12 cellular contexts compared by ENCODE assay signal in the genomic region with DNA sequence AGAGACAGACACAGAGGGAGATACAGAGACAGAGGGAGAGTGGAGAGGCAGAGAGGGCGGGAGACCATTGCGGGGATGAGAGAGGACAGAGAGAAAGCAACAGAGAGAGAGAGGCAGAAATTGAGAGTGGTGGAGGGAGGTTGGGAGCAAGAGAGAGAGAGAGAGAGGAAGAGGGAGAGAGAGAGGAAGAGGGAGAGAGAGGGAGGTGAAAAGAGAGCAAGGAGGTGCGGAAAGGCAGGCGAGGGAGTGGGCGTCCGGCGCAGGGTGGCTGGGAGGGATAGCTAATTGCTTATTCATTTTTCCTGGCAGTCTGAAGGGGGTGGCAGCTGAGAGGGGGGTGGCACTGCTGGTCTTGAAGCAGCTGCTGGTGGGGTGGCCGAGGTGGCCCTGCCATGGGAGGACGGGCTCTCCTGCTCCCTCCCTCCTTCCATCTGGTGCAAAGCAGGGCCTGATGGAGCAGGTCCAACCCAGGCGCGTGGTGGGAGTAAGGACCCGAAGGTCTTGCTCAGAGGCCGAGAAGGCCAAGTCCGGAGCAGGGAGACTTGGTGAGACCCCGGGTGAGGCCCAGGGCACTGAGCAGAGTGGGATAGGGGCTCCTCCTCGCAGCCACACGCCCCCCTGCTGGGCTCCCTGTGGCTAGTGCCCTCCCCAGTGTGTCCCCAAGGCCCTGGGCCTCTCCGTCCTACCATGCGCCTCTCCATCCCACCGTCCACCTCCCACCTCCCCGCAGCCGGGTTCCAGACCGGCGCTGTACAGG. TPM values are rescaled to one million over a fixed set of nuclear protein-coding genes. Genes with fewer than 3 reads are reported as not detected.
DNase-seq lines count a peak whose midpoint lies in the region; ATAC-seq, FAIRE-seq and TF ChIP-seq lines count a peak whose summit lies in the region.
"Had no signal": no experiment of that assay in that cellular context is flagged by ENCODE, and none has a peak within 500 bp of the region (broad histone marks: within the 10 kb centered on the region; RNA-seq: fewer than 3 reads in every experiment).

No MANE protein-coding gene starts in this region.

- no peak for TF ChIP-seq CTCF in MM.1S (IDR thresholded peaks at IDR 0.05; ENCODE audit: low read length)
- no peak for TF ChIP-seq CTCF in K562 (IDR thresholded peaks at IDR 0.05 in 2 of 3, conservative IDR thresholded peaks at IDR 0.05 in 1 of 3; ENCODE audit: insufficient read depth in 2 of 3, low read depth in 1 of 3, low read length in 3 of 3)
- no peak for TF ChIP-seq CTCF in liver (IDR thresholded peaks at IDR 0.05; ENCODE audit: low read depth, low read length, missing input control)
- TF ChIP-seq CTCF in Calu3 (IDR thresholded peaks at IDR 0.05; ENCODE audit: unreplicated experiment) = no peak

- H3K9me1 ChIP-seq in K562 (ENCODE audit: control insufficient read depth, insufficient read depth, low read length) = no peaks in the 10 kb centered on the region

- peaks cover 33% of the 10 kb centered on the region for H3K27me3 Mint-ChIP-seq in stimulated activated memory B cell treated with anti-CD40 and anti-IgM and Interleukin-4, amounts not matched to agents 10 μg/mL and 1 μg/mL and 100 μg/mL, for 72 hours
- peaks cover 56% of the 10 kb centered on the region for H3K27me3 Mint-ChIP-seq in Calu3 (ENCODE audit: unreplicated experiment)

- H3K27ac ChIP-seq in MM.1S (ENCODE audit: low read length) = no peak overlapping the region
- H3K27ac ChIP-seq in K562 (ENCODE audit: extremely low read depth, low read depth, low read length) = no peak overlapping the region
- peak overlapping the region; percentile 93 to 99 for H3K27ac ChIP-seq in liver (ENCODE audit: low read depth in 1 of 2, low read length in 2 of 2)
- H3K27ac ChIP-seq: SK-N-MC had no signal

- TF ChIP-seq POLR2A in K562 (conservative IDR thresholded peaks at IDR 0.05) = no peak

- H3K27me3 ChIP-seq in MM.1S (replicated peaks; ENCODE audit: insufficient read depth, low read length) (peaks cover 80% of the 10 kb centered on the region), K562 (ENCODE audit: control insufficient read depth in 2 of 2, insufficient read depth in 2 of 2, low read length in 2 of 2) (peaks cover 5 to 57% of the 10 kb centered on the region in 2 experiments; a peak in 4 of 5 replicates), liver (ENCODE audit: control insufficient read depth in 4 of 4, insufficient read depth in 4 of 4, low read length in 3 of 4) (no peaks in the 10 kb centered on the region)

- CTCF ChIA-PET in K562 (lab: Yijun Ruan, JAX; ENCODE audit: low intra/inter-chr PET ratio) (no interaction called here), Calu3 (lab: Charles Lee) (no interaction called here)

- H3K79me2 ChIP-seq in MM.1S (ENCODE audit: low read length) (no peaks in the 10 kb centered on the region), K562 (ENCODE audit: control insufficient read depth, insufficient read depth, low read length) (no peaks in the 10 kb centered on the region)

- 17% methylated on average over 22 of the region's 24 CpGs for WGBS in K562 (ENCODE audit: insufficient coverage, low coverage, missing lambda C conversion rate)
- WGBS in liver = 74% methylated on average over 24 of the region's 24 CpGs

- in situ Hi-C loops in K562 (cut with MboI) = no loop called here

- H3K36me3 ChIP-seq in MM.1S (replicated peaks; ENCODE audit: insufficient read depth, low read length) (no peaks in the 10 kb centered on the region), K562 (ENCODE audit: control insufficient read depth, insufficient read depth, low read length) (no peaks in the 10 kb centered on the region), liver (ENCODE audit: control insufficient read depth in 4 of 4, insufficient read depth in 3 of 4, low read depth in 1 of 4, low read length in 3 of 4) (no peaks in the 10 kb centered on the region)

- no peaks in the 10 kb centered on the region for H3K36me3 Mint-ChIP-seq in stimulated activated memory B cell treated with anti-CD40 and anti-IgM and Interleukin-4, amounts not matched to agents 10 μg/mL and 1 μg/mL and 100 μg/mL, for 72 hours
- H3K36me3 Mint-ChIP-seq in Calu3 (ENCODE audit: insufficient read depth, unreplicated experiment) = no peaks in the 10 kb centered on the region

- no peak overlapping the region for H3K9ac ChIP-seq in MM.1S (ENCODE audit: low read length)
- H3K9ac ChIP-seq in K562 (ENCODE audit: insufficient read depth in 1 of 2, low read depth in 2 of 2, low read length in 2 of 2) = no peak overlapping the region
- peak overlapping the region in 1 of 2 donors; percentile 7 for H3K9ac ChIP-seq in liver (ENCODE audit: low read depth in 1 of 2, low read length in 2 of 2)

- peaks cover 7% of the 10 kb centered on the region for H3K4me1 Mint-ChIP-seq in stimulated activated memory B cell treated with anti-CD40 and anti-IgM and Interleukin-4, amounts not matched to agents 10 μg/mL and 1 μg/mL and 100 μg/mL, for 72 hours
- H3K4me1 Mint-ChIP-seq in Calu3 (ENCODE audit: low read depth, unreplicated experiment) = no peaks in the 10 kb centered on the region

- H3F3A ChIP-seq in MM.1S (ENCODE audit: insufficient read depth, low read length) = peaks cover 8% of the 10 kb centered on the region

- BruUV-seq in K562 (replicated peaks; lab: Mats Ljungman, UMichigan) (no TSS peak), Calu3 (replicated peaks; lab: Mats Ljungman, UMichigan) (no TSS peak)

- H4K20me1 ChIP-seq in MM.1S (ENCODE audit: insufficient read depth, low read length) = no peaks in the 10 kb centered on the region
- peaks cover 9% of the 10 kb centered on the region; the same call in 1 of the 2 replicates for H4K20me1 ChIP-seq in K562 (replicated peaks; ENCODE audit: control insufficient read depth, insufficient read depth, low read length)

- DNase-seq in MM.1S (no peak), K562 (ENCODE audit: extremely low read depth in 1 of 4, low spot score in 3 of 4) (peak in 2 of 4 experiments; percentile 38 to 43), Calu3 (no peak)
- DNase-seq: activated CD4-positive, alpha-beta T cell treated with anti-CD3 and anti-CD28 coated beads for 48 hours; activated gamma-delta T cell treated with Interleukin-2 at 50 U/mL for 16 hours; dermis blood vessel endothelial cell; NCI-H774 had no signal

- H3K4me2 ChIP-seq in MM.1S (ENCODE audit: low read depth, low read length) (peak overlapping the region; percentile 5; the same call in 1 of the 2 replicates), K562 (ENCODE audit: insufficient read depth, low read length) (no peak overlapping the region)

- ATAC-seq in K562 (no peak), HG02884 (IDR thresholded peaks at IDR 0.05; ENCODE audit: unreplicated experiment) (no peak), GM21447 (IDR thresholded peaks at IDR 0.05; ENCODE audit: unreplicated experiment) (no peak)
- peak; percentile 42 for ATAC-seq in stimulated activated memory B cell treated with anti-CD40 and anti-IgM and Interleukin-4, amounts not matched to agents 10 μg/mL and 1 μg/mL and 100 μg/mL, for 72 hours

- H3K9me3 ChIP-seq in MM.1S (replicated peaks; ENCODE audit: insufficient read depth, low read length) = no peaks in the 10 kb centered on the region
- H3K9me3 ChIP-seq in K562 (replicated peaks; ENCODE audit: control insufficient read depth, insufficient read depth, low read depth, low read length) = no peaks in the 10 kb centered on the region
- H3K9me3 ChIP-seq in liver (ENCODE audit: control insufficient read depth in 4 of 4, low read length in 3 of 4) = no peaks in the 10 kb centered on the region

- H2AFZ ChIP-seq in MM.1S (ENCODE audit: low read length) (no peak overlapping the region), K562 (ENCODE audit: low read depth, low read length) (no peak overlapping the region)

- H3K4me3 ChIP-seq in MM.1S (ENCODE audit: low read length) (no peak overlapping the region), K562 (no peak overlapping the region), liver (ENCODE audit: low read depth in 1 of 3, low read length in 3 of 3) (no peak overlapping the region)
- H3K4me3 ChIP-seq: SK-N-MC had no signal

- no peak for TF ChIP-seq EP300 in K562 (IDR thresholded peaks at IDR 0.05; ENCODE audit: low read length)

- TF ChIP-seq RAD21 in K562 (CRISPR knock-in tag; conservative IDR thresholded peaks at IDR 0.05 in 1 of 2, IDR thresholded peaks at IDR 0.05 in 1 of 2) = no peak
- no peak for TF ChIP-seq RAD21 in liver (IDR thresholded peaks at IDR 0.05)

- no peak overlapping the region for H3K4me3 Mint-ChIP-seq in stimulated activated memory B cell treated with anti-CD40 and anti-IgM and Interleukin-4, amounts not matched to agents 10 μg/mL and 1 μg/mL and 100 μg/mL, for 72 hours
- no peak overlapping the region for H3K4me3 Mint-ChIP-seq in Calu3 (ENCODE audit: low read depth, unreplicated experiment)

- POLR2A ChIA-PET in K562 (lab: Yijun Ruan, JAX) = interaction anchor here (0.6 kb wide), 1 partner anchor 256 kb away, joined by 3 read pairs; no protein-coding TSS in a partner anchor

- no peaks in the 10 kb centered on the region for H3K9me3 Mint-ChIP-seq in stimulated activated memory B cell treated with anti-CD40 and anti-IgM and Interleukin-4, amounts not matched to agents 10 μg/mL and 1 μg/mL and 100 μg/mL, for 72 hours
- H3K9me3 Mint-ChIP-seq in Calu3 (ENCODE audit: low read depth, unreplicated experiment) = no peaks in the 10 kb centered on the region

- no peak for FAIRE-seq in K562 (lab: Jason Lieb, UNC)

- H3K27ac Mint-ChIP-seq in stimulated activated memory B cell treated with anti-CD40 and anti-IgM and Interleukin-4, amounts not matched to agents 10 μg/mL and 1 μg/mL and 100 μg/mL, for 72 hours = no peak overlapping the region
- no peak overlapping the region for H3K27ac Mint-ChIP-seq in Calu3 (ENCODE audit: unreplicated experiment)

- no peaks in the 10 kb centered on the region for H3K4me1 ChIP-seq in MM.1S (ENCODE audit: low read length)
- H3K4me1 ChIP-seq in K562 (replicated peaks in 1 of 2; ENCODE audit: control insufficient read depth in 2 of 2, insufficient read depth in 2 of 2, low read length in 2 of 2) = peaks cover 4 to 29% of the 10 kb centered on the region in 2 experiments; a peak in 3 of 5 replicates
- H3K4me1 ChIP-seq in liver (ENCODE audit: control insufficient read depth in 4 of 4, insufficient read depth in 4 of 4, low read length in 3 of 4) = peaks cover 22 to 55% (median 39%) of the 10 kb centered on the region in 4 donors

- intact Hi-C loops in K562 (cut with micrococcal nuclease) (no loop called here), Calu3 (cut with micrococcal nuclease; ENCODE audit: unreplicated experiment) (no loop called here)

- H3K9me2 ChIP-seq in MM.1S (replicated peaks; ENCODE audit: insufficient read depth, low read length) = no peaks in the 10 kb centered on the region

RNA-seq across cellular contexts. Expression of a gene that starts 25.3 kb away (rescaled TPM):
- total RNA-seq in K562 (2011; cell fraction: chromatin; rRNA removed; ENCODE audit: low replicate concordance) = not detected in 2 replicates
- total RNA-seq in K562 (2011; cell fraction: nucleolus; rRNA removed) = under 0.01 TPM in 2 replicates
- total RNA-seq in K562 (2011; cell fraction: nucleoplasm; rRNA removed) = under 0.01 TPM in 1 of 2 replicates, not detected in the other
- not detected in 2 replicates for total RNA-seq in K562 (2014; rRNA removed)
- 3,061 and 4,723 TPM in 2 replicates for total RNA-seq in K562 (2014; rRNA removed; fragmentation: Illumina TruSeq; extraction: Trizol)
- total RNA-seq in K562 (2015; rRNA removed; fragmentation: Illumina TruSeq; extraction: Trizol) = 352 and 491 TPM in 2 replicates
- 143 and 200 TPM in 2 replicates for total RNA-seq in K562 (2021)
- polyA plus RNA-seq in K562 (2011; rRNA removed) = not detected in 2 replicates
- polyA plus RNA-seq in K562 (2011; cell fraction: cytosol; rRNA removed) = not detected in 2 replicates
- polyA plus RNA-seq in K562 (2011; cell fraction: nucleus; rRNA removed) = not detected in 2 replicates
- not detected in 2 replicates for polyA plus RNA-seq in K562 (2012)
- not detected in 2 replicates for polyA plus RNA-seq in K562 (2014; fragmentation: Illumina TruSeq; extraction: Trizol)
- not detected for polyA plus RNA-seq in K562 (2014; fragmentation: Nextera tagmentation; extraction: Ambion mirVana)
- polyA plus RNA-seq in K562 (2014; rRNA removed) = not detected in 2 replicates
- 1,988 and 3,166 TPM in 2 replicates for polyA minus RNA-seq in K562 (2011; rRNA and poly(A)+ RNA removed)
- 917 and 3,812 TPM in 2 replicates for polyA minus RNA-seq in K562 (2011; cell fraction: cytosol; rRNA and poly(A)+ RNA removed)
- under 0.01 TPM in 2 replicates for polyA minus RNA-seq in K562 (2011; cell fraction: nucleus; rRNA and poly(A)+ RNA removed)
- not detected for total RNA-seq in liver
- polyA plus RNA-seq in liver = not detected
- 32.4 and 111 TPM in 2 replicates for total RNA-seq in Calu3 (2022)
- total RNA-seq: dermis blood vessel endothelial cell had no signal

RNA-seq across cellular contexts. Expression of a gene that starts 53.8 kb away (rescaled TPM):
- total RNA-seq in K562 (2011; cell fraction: chromatin; rRNA removed; ENCODE audit: low replicate concordance) = 30.3 and 49.8 TPM in 2 replicates
- total RNA-seq in K562 (2011; cell fraction: nucleolus; rRNA removed) = 28.3 and 32.7 TPM in 2 replicates
- 25.4 and 26.2 TPM in 2 replicates for total RNA-seq in K562 (2011; cell fraction: nucleoplasm; rRNA removed)
- 34.6 and 50.0 TPM in 2 replicates for total RNA-seq in K562 (2014; rRNA removed)
- 33.4 and 37.0 TPM in 2 replicates for total RNA-seq in K562 (2014; rRNA removed; fragmentation: Illumina TruSeq; extraction: Trizol)
- total RNA-seq in K562 (2015; rRNA removed; fragmentation: Illumina TruSeq; extraction: Trizol) = 43.5 and 43.7 TPM in 2 replicates
- 55.8 and 56.8 TPM in 2 replicates for total RNA-seq in K562 (2021)
- polyA plus RNA-seq in K562 (2011; rRNA removed) = 33.8 and 38.6 TPM in 2 replicates
- 39.4 and 44.2 TPM in 2 replicates for polyA plus RNA-seq in K562 (2011; cell fraction: cytosol; rRNA removed)
- polyA plus RNA-seq in K562 (2011; cell fraction: nucleus; rRNA removed) = 63.7 and 79.3 TPM in 2 replicates
- 34.4 and 45.7 TPM in 2 replicates for polyA plus RNA-seq in K562 (2012)
- polyA plus RNA-seq in K562 (2014; fragmentation: Illumina TruSeq; extraction: Trizol) = 56.3 and 59.8 TPM in 2 replicates
- polyA plus RNA-seq in K562 (2014; fragmentation: Nextera tagmentation; extraction: Ambion mirVana) = 1 to 10 TPM; 3.0 TPM
- 42.1 and 49.3 TPM in 2 replicates for polyA plus RNA-seq in K562 (2014; rRNA removed)
- polyA minus RNA-seq in K562 (2011; rRNA and poly(A)+ RNA removed) = 18.7 and 22.5 TPM in 2 replicates
- polyA minus RNA-seq in K562 (2011; cell fraction: cytosol; rRNA and poly(A)+ RNA removed) = 25.8 and 27.6 TPM in 2 replicates
- 16.7 and 22.0 TPM in 2 replicates for polyA minus RNA-seq in K562 (2011; cell fraction: nucleus; rRNA and poly(A)+ RNA removed)
- total RNA-seq in liver = 10 to 100 TPM; 11.4 to 21.6 TPM
- polyA plus RNA-seq in liver = 10 to 100 TPM; 11.1 to 17.8 TPM
- 27.5 and 30.1 TPM in 2 replicates for total RNA-seq in Calu3 (2022)

Comparison
In these comparisons a context has a peak if more than half of its experiments do, and no peak if none do; other contexts are left out.
1. H3K27ac ChIP-seq: peak in liver (2 of 2); none in MM.1S (single experiment) and K562 (single experiment).